13 cellular contexts compared by ENCODE assay signal in genomic region chr2:47888581-47889280, GRCh38. TPM values are rescaled to one million over a fixed set of nuclear protein-coding genes. Genes with fewer than 3 reads are reported as not detected.
DNase-seq lines count a peak whose midpoint lies in the region; ATAC-seq, FAIRE-seq and TF ChIP-seq lines count a peak whose summit lies in the region.
"Had no signal": no experiment of that assay in that cellular context is flagged by ENCODE, and none has a peak within 500 bp of the region (broad histone marks: within the 10 kb centered on the region; RNA-seq: fewer than 3 reads in every experiment).

No MANE protein-coding gene starts in this region.

- H3K79me1 ChIP-seq in H9 (ENCODE audit: insufficient read depth, low read depth, low read length, poor library complexity, severe bottlenecking), result peaks cover 11% of the 10 kb centered on the region

- no peak for TF ChIP-seq CTCF in H9 (conservative IDR thresholded peaks at IDR 0.05)

- H2BK12ac ChIP-seq in H9 (ENCODE audit: insufficient read length, low read depth, low read length), result no peak overlapping the region

- no peak overlapping the region for H4K8ac ChIP-seq in H9 (replicated peaks; ENCODE audit: insufficient read length, low read depth, low read length)

- no peaks in the 10 kb centered on the region for H3K27me3 Mint-ChIP-seq in activated naive CD8-positive, alpha-beta T cell treated with anti-CD3 and anti-CD28 coated beads, Interleukin-2, amount 50 U/mL, for 24 hours
- H3K27me3 Mint-ChIP-seq in naive thymus-derived CD4-positive, alpha-beta T cell, result no peaks in the 10 kb centered on the region
- no peaks in the 10 kb centered on the region for H3K27me3 Mint-ChIP-seq in H9 (ENCODE audit: low read depth)

- no peak overlapping the region for H3K4ac ChIP-seq in H9 (ENCODE audit: low read depth, low read length)

- no peak overlapping the region for H2BK5ac ChIP-seq in H9 (ENCODE audit: insufficient read length, low read length)

- no peak overlapping the region for H3K23ac ChIP-seq in H9 (ENCODE audit: insufficient read length, low read depth, low read length)

- peaks cover 69% of the 10 kb centered on the region for H3K4me1 Mint-ChIP-seq in activated naive CD8-positive, alpha-beta T cell treated with anti-CD3 and anti-CD28 coated beads, Interleukin-2, amount 50 U/mL, for 24 hours
- peaks cover 40 to 89% (median 72%) of the 10 kb centered on the region in 7 donors for H3K4me1 Mint-ChIP-seq in naive thymus-derived CD4-positive, alpha-beta T cell
- peaks cover 8 to 9% of the 10 kb centered on the region in 2 experiments for H3K4me1 Mint-ChIP-seq in H9

- peak overlapping the region; percentile 54 for H3K27ac Mint-ChIP-seq in activated naive CD8-positive, alpha-beta T cell treated with anti-CD3 and anti-CD28 coated beads, Interleukin-2, amount 50 U/mL, for 24 hours
- H3K27ac Mint-ChIP-seq in naive thymus-derived CD4-positive, alpha-beta T cell, result peak overlapping the region; percentile 5 to 88 (median 73)
- H3K27ac Mint-ChIP-seq in H9, result no peak overlapping the region; a peak in 1 of 7 replicates

- POLR2A ChIA-PET in naive thymus-derived CD4-positive, alpha-beta T cell (lab: Charles Lee), result interaction anchor here (1.8 kb wide), 1 partner anchor 18 kb away, joined by 5 read pairs; no protein-coding TSS in a partner anchor

- CTCF ChIA-PET in naive thymus-derived CD4-positive, alpha-beta T cell (lab: Charles Lee), result interaction anchor here (0.6 kb wide), 1 partner anchor 59 kb away, joined by 3 read pairs; no protein-coding TSS in a partner anchor

- no peak overlapping the region for H2BK120ac ChIP-seq in H9 (ENCODE audit: low read depth, low read length, poor library complexity, severe bottlenecking)

- no peak overlapping the region for H3K14ac ChIP-seq in H9 (ENCODE audit: insufficient read depth, low read length)

- no peak overlapping the region for H2BK20ac ChIP-seq in H9 (ENCODE audit: low read depth, low read length, poor library complexity, severe bottlenecking)

- peak overlapping the region; percentile 42 for H3K27ac ChIP-seq in naive thymus-derived CD4-positive, alpha-beta T cell (ENCODE audit: low read depth, low read length)
- H3K27ac ChIP-seq in H9 (ENCODE audit: insufficient read length, low read depth, low read length), result no peak overlapping the region
- H3K27ac ChIP-seq: heart right ventricle had no signal

- intact Hi-C loops in naive thymus-derived CD4-positive, alpha-beta T cell (cut with micrococcal nuclease), result loop anchor here (1.0 to 2.0 kb wide), 3 partner anchors 15 to 24 kb away; partner anchors contain the start of gene FBXO11 (in 1 of the 2)

- H3T11ph ChIP-seq in H9 (ENCODE audit: low read length), result no peak overlapping the region

- H3K36me3 Mint-ChIP-seq in activated naive CD8-positive, alpha-beta T cell treated with anti-CD3 and anti-CD28 coated beads, Interleukin-2, amount 50 U/mL, for 24 hours (ENCODE audit: low read depth), result peaks cover 35% of the 10 kb centered on the region
- H3K36me3 Mint-ChIP-seq in naive thymus-derived CD4-positive, alpha-beta T cell, result peaks cover 0 to 23% (median 5%) of the 10 kb centered on the region in 5 donors
- peaks cover 0 to 8% (median 0%) of the 10 kb centered on the region in 3 experiments; a peak in 3 of 7 replicates for H3K36me3 Mint-ChIP-seq in H9 (ENCODE audit: insufficient read depth in 1 of 3, low read depth in 3 of 3)

- no peak overlapping the region for H3K4me2 ChIP-seq in H9 (ENCODE audit: insufficient read depth, insufficient read length, low read length)

- no peak overlapping the region for H2AFZ ChIP-seq in H9 (ENCODE audit: low read length)

- no peak for DNase-seq in activated CD4-positive, CD25-positive, alpha-beta regulatory T cell (lab: John Stamatoyannopoulos, UW)
- peak; percentile 27 for DNase-seq in Jurkat, Clone E6-1 (ENCODE audit: low read depth, low spot score)
- DNase-seq in activated naive CD8-positive, alpha-beta T cell treated with anti-CD3 and anti-CD28 coated beads, Interleukin-2, amount 50 U/mL, for 24 hours, result no peak
- peak in 7 of 9 donors; percentile 40 to 74 (median 65) for DNase-seq in naive thymus-derived CD4-positive, alpha-beta T cell
- DNase-seq in H9, result no peak
- DNase-seq in urothelium cell line (ENCODE audit: low spot score), result no peak
- DNase-seq: 8988T; DMS 273 treated with DMSO at 0.1 percent for 48 hours; effector CD8-positive, alpha-beta T cell; heart right ventricle; RPMI8226 had no signal

- no peaks in the 10 kb centered on the region for H3K23me2 ChIP-seq in H9 (ENCODE audit: insufficient read length, low read depth, low read length, poor library complexity, severe bottlenecking)

- no peaks in the 10 kb centered on the region for H3K27me3 ChIP-seq in naive thymus-derived CD4-positive, alpha-beta T cell (ENCODE audit: control insufficient read depth in 2 of 2, insufficient read depth in 2 of 2, low read length in 2 of 2)
- no peaks in the 10 kb centered on the region for H3K27me3 ChIP-seq in H9 (ENCODE audit: insufficient read depth, low read length)
- H3K27me3 ChIP-seq: heart right ventricle had no signal

- H3K9ac ChIP-seq in H9 (ENCODE audit: extremely low read depth, insufficient read length, low read length), result no peak overlapping the region

- no peaks in the 10 kb centered on the region for H4K20me1 ChIP-seq in H9 (ENCODE audit: control insufficient read depth, insufficient read depth, insufficient read length)

- peak; percentile 51 to 63 for ATAC-seq in activated CD4-positive, CD25-positive, alpha-beta regulatory T cell treated with anti-CD3 and anti-CD28 coated beads, Interleukin-2, amount 50 U/mL, for 24 hours
- peak; percentile 67 for ATAC-seq in activated naive CD8-positive, alpha-beta T cell treated with anti-CD3 and anti-CD28 coated beads, Interleukin-2, amount 50 U/mL, for 24 hours
- ATAC-seq in naive thymus-derived CD4-positive, alpha-beta T cell, result peak; percentile 97
- no peak for ATAC-seq in GM18868 (IDR thresholded peaks at IDR 0.05; ENCODE audit: unreplicated experiment)

- H4K5ac ChIP-seq in H9 (ENCODE audit: insufficient read length, low read depth, low read length), result no peak overlapping the region

- peaks cover 32% of the 10 kb centered on the region for H3K79me2 ChIP-seq in H9 (ENCODE audit: insufficient read depth, low read length)

- H3K9me3 Mint-ChIP-seq in activated naive CD8-positive, alpha-beta T cell treated with anti-CD3 and anti-CD28 coated beads, Interleukin-2, amount 50 U/mL, for 24 hours, result no peaks in the 10 kb centered on the region
- H3K9me3 Mint-ChIP-seq in naive thymus-derived CD4-positive, alpha-beta T cell, result no peaks in the 10 kb centered on the region
- H3K9me3 Mint-ChIP-seq in H9, result no peaks in the 10 kb centered on the region

- no peak for FAIRE-seq in urothelium cell line (lab: Jason Lieb, UNC)

- no peaks in the 10 kb centered on the region for H3K36me3 ChIP-seq in naive thymus-derived CD4-positive, alpha-beta T cell (ENCODE audit: control insufficient read depth in 2 of 3, insufficient read depth in 3 of 3, low read length in 3 of 3)

- H4K91ac ChIP-seq in H9 (ENCODE audit: insufficient read length, low read depth, low read length), result no peak overlapping the region

- H3K18ac ChIP-seq in H9 (ENCODE audit: insufficient read length, low read depth, low read length), result no peak overlapping the region

- no peak overlapping the region for H2BK15ac ChIP-seq in H9 (ENCODE audit: low read depth, low read length)

- H3K56ac ChIP-seq in H9 (ENCODE audit: insufficient read length, low read depth, low read length), result no peak overlapping the region

- no peaks in the 10 kb centered on the region for H3K9me3 ChIP-seq in naive thymus-derived CD4-positive, alpha-beta T cell (ENCODE audit: control insufficient read depth in 2 of 3, low read length in 3 of 3)
- no peaks in the 10 kb centered on the region for H3K9me3 ChIP-seq in H9 (ENCODE audit: control insufficient read depth, low read depth, low read length)
- H3K9me3 ChIP-seq: heart right ventricle had no signal

- no peak overlapping the region for H2AK5ac ChIP-seq in H9 (ENCODE audit: insufficient read length, low read length)

- WGBS in H9 (ENCODE audit: extremely low coverage, insufficient read length, low lambda C conversion rate), result no CpG with 5 or more reads among the region's 2 CpGs

- peaks cover 15 to 29% of the 10 kb centered on the region in 2 donors for H3K4me1 ChIP-seq in naive thymus-derived CD4-positive, alpha-beta T cell (ENCODE audit: control insufficient read depth in 2 of 2, insufficient read depth in 2 of 2, low read length in 2 of 2)
- peaks cover under 1% of the 10 kb centered on the region; the same call in 1 of the 2 replicates for H3K4me1 ChIP-seq in H9 (ENCODE audit: insufficient read depth, low read length)

- H3K4me3 Mint-ChIP-seq in activated naive CD8-positive, alpha-beta T cell treated with anti-CD3 and anti-CD28 coated beads, Interleukin-2, amount 50 U/mL, for 24 hours, result no peak overlapping the region
- peak overlapping the region in 9 of 10 donors; percentile 20 to 78 (median 59) for H3K4me3 Mint-ChIP-seq in naive thymus-derived CD4-positive, alpha-beta T cell
- H3K4me3 Mint-ChIP-seq in H9, result no peak overlapping the region

- H3K4me3 ChIP-seq in Jurkat, Clone E6-1 (ENCODE audit: low read length), result no peak overlapping the region
- H3K4me3 ChIP-seq in naive thymus-derived CD4-positive, alpha-beta T cell (ENCODE audit: low read length), result no peak overlapping the region
- H3K4me3 ChIP-seq: heart right ventricle had no signal

RNA-seq across cellular contexts. Expression of gene FBXO11, which starts 17.6 kb away (rescaled TPM):
- 14.8 TPM for polyA plus RNA-seq in Jurkat, Clone E6-1 (2012; ENCODE audit: insufficient read depth, insufficient read length)
- total RNA-seq in naive thymus-derived CD4-positive, alpha-beta T cell, result 10 to 100 TPM; 54.6 to 92.1 (median 85.5) TPM
- 1 to 10 TPM; 7.7 to 9.0 TPM for polyA plus RNA-seq in naive thymus-derived CD4-positive, alpha-beta T cell
- total RNA-seq in H9 (2021), result 66.1 and 68.8 TPM in 2 replicates

Comparison
In these comparisons a context has a peak if more than half of its experiments do, and no peak if none do; other contexts are left out.
1. DNase-seq: peak in Jurkat, Clone E6-1 (single experiment) and naive thymus-derived CD4-positive, alpha-beta T cell (7 of 9); none in activated CD4-positive, CD25-positive, alpha-beta regulatory T cell (0 of 4), activated naive CD8-positive, alpha-beta T cell treated with anti-CD3 and anti-CD28 coated beads, Interleukin-2, amount 50 U/mL, for 24 hours (single experiment), H9 (single experiment) and urothelium cell line (single experiment).
2. H3K27ac Mint-ChIP-seq: peak in activated naive CD8-positive, alpha-beta T cell treated with anti-CD3 and anti-CD28 coated beads, Interleukin-2, amount 50 U/mL, for 24 hours (single experiment) and naive thymus-derived CD4-positive, alpha-beta T cell (9 of 9); none in H9 (0 of 3).
3. H3K4me3 Mint-ChIP-seq: peak in naive thymus-derived CD4-positive, alpha-beta T cell (9 of 10); none in activated naive CD8-positive, alpha-beta T cell treated with anti-CD3 and anti-CD28 coated beads, Interleukin-2, amount 50 U/mL, for 24 hours (single experiment) and H9 (0 of 2).